13 cellular contexts compared by ENCODE assay signal in genomic region chr12:32126720-32127119, GRCh38. TPM values are rescaled to one million over a fixed set of nuclear protein-coding genes. Genes with fewer than 3 reads are reported as not detected.
DNase-seq lines count a peak whose midpoint lies in the region; ATAC-seq and TF ChIP-seq lines count a peak whose summit lies in the region.
"Had no signal": no experiment of that assay in that cellular context is flagged by ENCODE, and none has a peak within 500 bp of the region (broad histone marks: within the 10 kb centered on the region; RNA-seq: fewer than 3 reads in every experiment).

No MANE protein-coding gene starts in this region.

- H3K4ac ChIP-seq in IMR-90 (ENCODE audit: low read depth, low read length) (no peak overlapping the region), mesenchymal stem cell (ENCODE audit: low read depth in 1 of 2, low read length in 2 of 2) (no peak overlapping the region)

- H4K8ac ChIP-seq in IMR-90 (ENCODE audit: low read depth in 2 of 2, low read length in 2 of 2) (no peak overlapping the region), mesenchymal stem cell (ENCODE audit: low read length) (no peak overlapping the region)

- no peak overlapping the region for H2AK9ac ChIP-seq in IMR-90 (replicated peaks; ENCODE audit: low read depth, low read length, poor library complexity)

- H3K27ac ChIP-seq in DOHH2 (ENCODE audit: low read depth, low read length) (peak overlapping the region; percentile 67), IMR-90 (ENCODE audit: insufficient read depth, low read length) (no peak overlapping the region), mesenchymal stem cell (ENCODE audit: low read length, poor library complexity, severe bottlenecking) (no peak overlapping the region)

- no CpG with 5 or more reads among the region's 2 CpGs for WGBS in IMR-90 (ENCODE audit: extremely low coverage in 2 of 2, insufficient read length in 1 of 2), 2 experiments
- WGBS in mesenchymal stem cell, result 0% methylated on average over 1 of the region's 2 CpGs

- H2AFZ ChIP-seq in IMR-90 (replicated peaks; ENCODE audit: low read length, poor library complexity) (no peak overlapping the region), mesenchymal stem cell (ENCODE audit: low read depth, low read length) (no peak overlapping the region)

- no TSS peak for BruUV-seq in IMR-90 (replicated peaks; lab: Mats Ljungman, UMichigan)

- H3K4me1 ChIP-seq in DOHH2 (ENCODE audit: control insufficient read depth, low read length), result peaks cover 69% of the 10 kb centered on the region
- peaks cover 15% of the 10 kb centered on the region for H3K4me1 ChIP-seq in IMR-90 (ENCODE audit: control insufficient read depth, insufficient read depth, low read length)
- H3K4me1 ChIP-seq in mesenchymal stem cell (ENCODE audit: control insufficient read depth, insufficient read depth, low read depth, low read length), result peaks cover 2% of the 10 kb centered on the region

- no peak overlapping the region for H2AK5ac ChIP-seq in IMR-90 (ENCODE audit: low read depth, low read length)
- H2AK5ac ChIP-seq in mesenchymal stem cell (ENCODE audit: low read length, severe bottlenecking), result no peak overlapping the region

- H3K36me3 ChIP-seq in DOHH2 (ENCODE audit: control insufficient read depth, low read length), result peaks cover 30% of the 10 kb centered on the region
- no peaks in the 10 kb centered on the region; the same call in 1 of the 2 replicates for H3K36me3 ChIP-seq in IMR-90 (ENCODE audit: control insufficient read depth, insufficient read depth, low read length)
- H3K36me3 ChIP-seq in mesenchymal stem cell (ENCODE audit: control insufficient read depth in 1 of 2, insufficient read depth in 2 of 2, low read depth in 1 of 2, low read length in 2 of 2), result peaks cover 0 to 4% of the 10 kb centered on the region in 2 experiments

- POLR2A ChIA-PET in IMR-90 (lab: Charles Lee; ENCODE audit: unreplicated experiment), result no interaction called here

- no peak overlapping the region for H3K56ac ChIP-seq in IMR-90 (ENCODE audit: extremely low read depth, insufficient read depth, low read length)

- H3K9ac ChIP-seq in IMR-90 (ENCODE audit: low read depth, low read length) (no peak overlapping the region), mesenchymal stem cell (ENCODE audit: low read length) (no peak overlapping the region)

- TF ChIP-seq CTCF in DOHH2 (IDR thresholded peaks at IDR 0.05; ENCODE audit: low read depth, low read length, poor library complexity, severe bottlenecking) (no peak), IMR-90 (conservative IDR thresholded peaks at IDR 0.05; ENCODE audit: low read depth, low read length) (no peak)

- H3K9me1 ChIP-seq in IMR-90 (ENCODE audit: insufficient read depth, low read length), result peaks cover 2% of the 10 kb centered on the region; the same call in 1 of the 2 replicates

- H3K9me3 ChIP-seq in DOHH2 (ENCODE audit: control insufficient read depth, insufficient read depth, low read length) (no peaks in the 10 kb centered on the region), IMR-90 (ENCODE audit: control insufficient read depth, insufficient read depth, low read length) (no peaks in the 10 kb centered on the region), mesenchymal stem cell (ENCODE audit: control insufficient read depth, low read length) (no peaks in the 10 kb centered on the region)

- no peak overlapping the region for H2BK20ac ChIP-seq in IMR-90 (ENCODE audit: low read depth, low read length)

- peaks cover 100% of the 10 kb centered on the region for H3K79me2 ChIP-seq in DOHH2 (ENCODE audit: control insufficient read depth, low read length)

- intact Hi-C loops in IMR-90 (cut with micrococcal nuclease), result no loop called here

- TF ChIP-seq RAD21 in IMR-90 (IDR thresholded peaks at IDR 0.05; ENCODE audit: low read length), result no peak

- H3K4me3 ChIP-seq in DOHH2 (ENCODE audit: low read length), result no peak overlapping the region
- H3K4me3 ChIP-seq in IMR-90 (ENCODE audit: insufficient read depth, low read depth, low read length), result no peak overlapping the region
- H3K4me3 ChIP-seq in mesenchymal stem cell (ENCODE audit: insufficient read depth in 1 of 2, low read depth in 1 of 2, low read length in 2 of 2), result no peak overlapping the region

- peak; percentile 92 for DNase-seq in IMR-90
- peak; percentile 83 for DNase-seq in astrocyte of the hippocampus (ENCODE audit: low read depth, low spot score)
- peak; percentile 72 for DNase-seq in mesenchymal stem cell
- no peak for DNase-seq in cortex of kidney (lab: John Stamatoyannopoulos, UW)
- no peak for DNase-seq in ureter (ENCODE audit: low spot score)
- DNase-seq: activated CD8-positive, alpha-beta memory T cell treated with anti-CD3 and anti-CD28 coated beads, Interleukin-2, amount 50 U/mL, for 4 hours; activated naive CD4-positive, alpha-beta T cell treated with Interleukin-2 at 50 U/mL for 16 hours; effector memory CD4-positive, alpha-beta T cell; NCI-H2171; stimulated activated naive CD8-positive, alpha-beta T cell treated with anti-CD3 and anti-CD28 coated beads, Interleukin-15, amount 100 ng/mL, for 72 hours had no signal

- no peaks in the 10 kb centered on the region for H3K9me2 ChIP-seq in DOHH2 (replicated peaks; ENCODE audit: control insufficient read depth, low read length)

- H4K91ac ChIP-seq in IMR-90 (ENCODE audit: insufficient read depth, low read depth, low read length) (no peak overlapping the region), mesenchymal stem cell (ENCODE audit: low read length) (no peak overlapping the region)

- H3K4me2 ChIP-seq in DOHH2 (ENCODE audit: low read length) (peak overlapping the region; percentile 61), IMR-90 (ENCODE audit: low read depth, low read length) (no peak overlapping the region), mesenchymal stem cell (ENCODE audit: low read length, poor library complexity, severe bottlenecking) (no peak overlapping the region)

- dilution Hi-C loops in IMR-90 (cut with HindIII; ENCODE audit: low sequenced_read_pairs, unreplicated experiment), result no loop called here

- peak overlapping the region; percentile 19 for H2BK5ac ChIP-seq in IMR-90 (ENCODE audit: low read depth, low read length, poor library complexity, severe bottlenecking)
- no peak overlapping the region for H2BK5ac ChIP-seq in mesenchymal stem cell (ENCODE audit: low read depth, low read length, poor library complexity, severe bottlenecking)

- no peak overlapping the region for H4K5ac ChIP-seq in IMR-90 (ENCODE audit: low read depth, low read length)

- H3K18ac ChIP-seq in IMR-90 (ENCODE audit: low read depth, low read length) (no peak overlapping the region), mesenchymal stem cell (ENCODE audit: low read depth in 1 of 2, low read length in 2 of 2) (no peak overlapping the region)

- in situ Hi-C loops in IMR-90 (cut with MboI; ENCODE audit: low sequenced_read_pairs), result no loop called here

- peaks cover 28 to 61% of the 10 kb centered on the region in 2 experiments for H3K79me1 ChIP-seq in IMR-90 (ENCODE audit: low read depth in 1 of 2, low read length in 2 of 2)
- H3K79me1 ChIP-seq in mesenchymal stem cell (replicated peaks; ENCODE audit: low read length, poor library complexity, severe bottlenecking), result peaks cover 15% of the 10 kb centered on the region

- H4K20me1 ChIP-seq in DOHH2 (ENCODE audit: control insufficient read depth, insufficient read depth, low read depth, low read length) (no peaks in the 10 kb centered on the region; the same call in 1 of the 2 replicates), IMR-90 (ENCODE audit: insufficient read depth, low read length) (peaks cover 18% of the 10 kb centered on the region; the same call in 1 of the 2 replicates)

- H3K27me3 ChIP-seq in DOHH2 (ENCODE audit: control insufficient read depth, low read length) (no peaks in the 10 kb centered on the region), IMR-90 (ENCODE audit: control insufficient read depth, insufficient read depth, low read length) (no peaks in the 10 kb centered on the region), mesenchymal stem cell (ENCODE audit: control insufficient read depth in 1 of 2, insufficient read depth in 1 of 2, low read length in 2 of 2) (no peaks in the 10 kb centered on the region)

- H2BK120ac ChIP-seq in IMR-90 (ENCODE audit: low read depth, low read length) (no peak overlapping the region), mesenchymal stem cell (ENCODE audit: low read depth, low read length) (no peak overlapping the region)

- H3K14ac ChIP-seq in IMR-90 (replicated peaks; ENCODE audit: low read depth, low read length) (no peak overlapping the region), mesenchymal stem cell (ENCODE audit: low read length in 2 of 2) (no peak overlapping the region)

- CTCF ChIA-PET in IMR-90 (lab: Yijun Ruan, JAX), result interaction anchor here (0.6 kb wide), 1 partner anchor 474 kb away, joined by 3 read pairs; no protein-coding TSS in a partner anchor

- peaks cover 10% of the 10 kb centered on the region; the same call in 1 of the 2 replicates for H3F3A ChIP-seq in DOHH2 (ENCODE audit: control insufficient read depth, insufficient read depth)

- H2BK15ac ChIP-seq in IMR-90 (ENCODE audit: low read depth, low read length) (no peak overlapping the region), mesenchymal stem cell (ENCODE audit: low read depth, poor library complexity, severe bottlenecking) (no peak overlapping the region)

- no peak for TF ChIP-seq POLR2A in IMR-90 (IDR thresholded peaks at IDR 0.05; ENCODE audit: low read depth, low read length)

- ATAC-seq in IMR-90 (ENCODE audit: low read depth) (peak; percentile 91), HG03342 (IDR thresholded peaks at IDR 0.05; ENCODE audit: unreplicated experiment) (no peak), HG03108 (IDR thresholded peaks at IDR 0.05; ENCODE audit: unreplicated experiment) (no peak)
- ATAC-seq: stimulated activated naive CD8-positive, alpha-beta T cell treated with anti-CD3 and anti-CD28 coated beads, Interleukin-15, amount 100 ng/mL, for 72 hours had no signal

- no peak overlapping the region for H2BK12ac ChIP-seq in mesenchymal stem cell (ENCODE audit: low read length in 2 of 2)

- no peak overlapping the region for H3K23ac ChIP-seq in IMR-90 (ENCODE audit: low read depth, low read length)
- H3K23ac ChIP-seq in mesenchymal stem cell (ENCODE audit: low read length in 2 of 2), result no peak overlapping the region

TF ChIP-seq in IMR-90, 13 proteins besides CTCF, POLR2A, EP300 and RAD21 (continues in another document):
- no peak for TF ChIP-seq CHD1 (IDR thresholded peaks at IDR 0.05; ENCODE audit: low read depth, low read length)
- peak; percentile 49; the same call in 1 of the 2 replicates for TF ChIP-seq BHLHE40 (IDR thresholded peaks at IDR 0.05; ENCODE audit: low read depth, low read length)
- no peak for TF ChIP-seq MXI1 (IDR thresholded peaks at IDR 0.05; ENCODE audit: borderline replicate concordance, low read depth, low read length)
- no peak for TF ChIP-seq MAZ (IDR thresholded peaks at IDR 0.05; ENCODE audit: borderline replicate concordance, low read depth, low read length)

RNA-seq across cellular contexts. Expression of gene BICD1, which starts 20.1 kb away (rescaled TPM):
- total RNA-seq in IMR-90 (2012; rRNA removed) (17.2 and 25.0 TPM in 2 replicates), ureter (32.9 TPM)
- 17.6 and 21.8 TPM in 2 replicates for polyA plus RNA-seq in IMR-90 (2012; rRNA removed)
- 7.2 and 7.3 TPM in 2 replicates for polyA plus RNA-seq in IMR-90 (2012; cell fraction: cytosol; rRNA removed)
- 32.2 and 53.0 TPM in 2 replicates for polyA plus RNA-seq in IMR-90 (2012; cell fraction: nucleus; rRNA removed; ENCODE audit: low replicate concordance)
- polyA plus RNA-seq in mesenchymal stem cell (2013, experiment 1 of 2), result 12.2 TPM
- polyA plus RNA-seq in mesenchymal stem cell (2013, experiment 2 of 2), result 11.8 TPM

Comparison
In these comparisons a context has a peak if more than half of its experiments do, and no peak if none do; other contexts are left out.
1. DNase-seq: peak in IMR-90 (single experiment), astrocyte of the hippocampus (single experiment) and mesenchymal stem cell (single experiment); none in cortex of kidney (single experiment) and ureter (single experiment).